ENCODE assay signal across 10 cellular contexts in genomic region chr6:47083586-47084047, GRCh38. TPM values are rescaled to one million over a fixed set of nuclear protein-coding genes. Genes with fewer than 3 reads are reported as not detected.
A peak's percentile ranks its signal among the peaks of the same experiment; 100 is the strongest.
DNase-seq lines count a peak whose midpoint lies in the region; ATAC-seq and TF ChIP-seq lines count a peak whose summit lies in the region.
"Had no signal": no experiment of that assay in that cellular context is flagged by ENCODE, and none has a peak within 500 bp of the region (broad histone marks: within the 10 kb centered on the region; RNA-seq: fewer than 3 reads in every experiment).

No MANE protein-coding gene starts in this region.

- no peak overlapping the region for H3K27ac Mint-ChIP-seq in T-helper 2 cell treated with Interferon-gamma antibody and Interleukin-4, amounts not matched to agents 5 μg/mL and 100 μg/mL, for 36 hours
- no peak overlapping the region for H3K27ac Mint-ChIP-seq in progenitor cell of endocrine pancreas
- H3K27ac Mint-ChIP-seq: naive thymus-derived CD4-positive, alpha-beta T cell had no signal

- H3K36me3 Mint-ChIP-seq in T-helper 2 cell treated with Interferon-gamma antibody and Interleukin-4, amounts not matched to agents 5 μg/mL and 100 μg/mL, for 36 hours (ENCODE audit: low read depth), result no peaks in the 10 kb centered on the region
- no peaks in the 10 kb centered on the region for H3K36me3 Mint-ChIP-seq in progenitor cell of endocrine pancreas (ENCODE audit: insufficient read depth)
- H3K36me3 Mint-ChIP-seq: naive thymus-derived CD4-positive, alpha-beta T cell had no signal

- no peak for DNase-seq in HEK293T (ENCODE audit: extremely low spot score)
- peak; percentile 94 for DNase-seq in left ventricle myocardium superior
- peak; percentile 52 for DNase-seq in stromal cell of bone marrow (ENCODE audit: low read depth)
- DNase-seq in NCI-H1048 (lab: John Stamatoyannopoulos, UW), result no peak
- no peak for DNase-seq in T-helper 2 cell treated with Interferon-gamma antibody and Interleukin-4, amounts not matched to agents 5 μg/mL and 100 μg/mL, for 36 hours (ENCODE audit: low spot score)
- no peak for DNase-seq in progenitor cell of endocrine pancreas (ENCODE audit: low spot score, unreplicated experiment)
- DNase-seq: activated CD4-positive, alpha-beta T cell treated with anti-CD3 and anti-CD28 coated beads, Interleukin-2, amount 50 U/mL, for 1 hour; naive thymus-derived CD4-positive, alpha-beta T cell had no signal

- no peaks in the 10 kb centered on the region for H3K4me1 Mint-ChIP-seq in T-helper 2 cell treated with Interferon-gamma antibody and Interleukin-4, amounts not matched to agents 5 μg/mL and 100 μg/mL, for 36 hours (ENCODE audit: low read depth)
- H3K4me1 Mint-ChIP-seq in progenitor cell of endocrine pancreas (ENCODE audit: low read depth), result peaks cover 5% of the 10 kb centered on the region
- H3K4me1 Mint-ChIP-seq: naive thymus-derived CD4-positive, alpha-beta T cell had no signal

- no peak for TF ChIP-seq CTCF in progenitor cell of endocrine pancreas (IDR thresholded peaks at IDR 0.05; ENCODE audit: unreplicated experiment)

- POLR2A ChIA-PET in HEK293T (lab: Yijun Ruan, JAX), result interaction anchor here (0.7 kb wide), 1 partner anchor 9 kb away, joined by 3 read pairs; no protein-coding TSS in a partner anchor

- H3K27me3 Mint-ChIP-seq in T-helper 2 cell treated with Interferon-gamma antibody and Interleukin-4, amounts not matched to agents 5 μg/mL and 100 μg/mL, for 36 hours (ENCODE audit: low read depth), result no peaks in the 10 kb centered on the region
- no peaks in the 10 kb centered on the region for H3K27me3 Mint-ChIP-seq in progenitor cell of endocrine pancreas

- peak; percentile 99 for ATAC-seq in SK-N-SH treated with all-trans-retinoic acid at 6 μM for 48 hours
- peak; percentile 98 for ATAC-seq in left ventricle myocardium superior
- ATAC-seq in HG03432 (IDR thresholded peaks at IDR 0.05; ENCODE audit: unreplicated experiment), result no peak
- ATAC-seq: naive thymus-derived CD4-positive, alpha-beta T cell had no signal

- H3K4me3 Mint-ChIP-seq in T-helper 2 cell treated with Interferon-gamma antibody and Interleukin-4, amounts not matched to agents 5 μg/mL and 100 μg/mL, for 36 hours, result no peak overlapping the region
- H3K4me3 Mint-ChIP-seq in progenitor cell of endocrine pancreas (ENCODE audit: low read depth), result no peak overlapping the region
- H3K4me3 Mint-ChIP-seq: naive thymus-derived CD4-positive, alpha-beta T cell had no signal

- H3K9me3 Mint-ChIP-seq in T-helper 2 cell treated with Interferon-gamma antibody and Interleukin-4, amounts not matched to agents 5 μg/mL and 100 μg/mL, for 36 hours, result no peaks in the 10 kb centered on the region
- H3K9me3 Mint-ChIP-seq in progenitor cell of endocrine pancreas (ENCODE audit: low read depth), result no peaks in the 10 kb centered on the region

- intact Hi-C loops in left ventricle myocardium superior (cut with micrococcal nuclease), result no loop called here

- CTCF ChIA-PET in HEK293T (lab: Yijun Ruan, JAX), result interaction anchor here (1.4 to 1.5 kb wide), 2 partner anchors 10 to 14 kb away, joined by 4 read pairs; no protein-coding TSS in a partner anchor

TF ChIP-seq in HEK293T, 16 proteins besides CTCF, POLR2A, EP300 and RAD21:
- peak; percentile 81 for TF ChIP-seq PKNOX1 (IDR thresholded peaks at IDR 0.05)
- TF ChIP-seq TARDBP (IDR thresholded peaks at IDR 0.05), result no peak

TF ChIP-seq in SK-N-SH treated with all-trans-retinoic acid at 6 μM for 48 hours, 23 proteins besides CTCF, POLR2A, EP300 and RAD21 (continues in another document):
- TF ChIP-seq TOX (CRISPR knock-in tag; IDR thresholded peaks at IDR 0.05; ENCODE audit: borderline replicate concordance) (peak; percentile 73), ZC3H10 (CRISPR knock-in tag; IDR thresholded peaks at IDR 0.05) (peak; percentile 67; the same call in 1 of the 2 replicates), POU6F1 (CRISPR knock-in tag; IDR thresholded peaks at IDR 0.05; ENCODE audit: borderline replicate concordance, low read depth) (0 out of 2 replicates have a peak, but pooled peaks have one; percentile 28), ARNTL (CRISPR knock-in tag; IDR thresholded peaks at IDR 0.05; ENCODE audit: borderline replicate concordance, low read depth) (no peak), ZFP3 (CRISPR knock-in tag; IDR thresholded peaks at IDR 0.05) (no peak), GLIS3 (CRISPR knock-in tag; IDR thresholded peaks at IDR 0.05) (0 out of 2 replicates have a peak, but pooled peaks have one; percentile 60), ZNF70 (CRISPR knock-in tag; IDR thresholded peaks at IDR 0.05) (no peak), RARB (CRISPR knock-in tag; IDR thresholded peaks at IDR 0.05) (0 out of 2 replicates have a peak, but pooled peaks have one; percentile 26), ESRRG (CRISPR knock-in tag; IDR thresholded peaks at IDR 0.05) (no peak), BACH2 (CRISPR knock-in tag; IDR thresholded peaks at IDR 0.05; ENCODE audit: borderline replicate concordance) (no peak), CSDC2 (CRISPR knock-in tag; IDR thresholded peaks at IDR 0.05) (no peak), PPARA (CRISPR knock-in tag; IDR thresholded peaks at IDR 0.05; ENCODE audit: borderline replicate concordance) (no peak), TSHZ2 (CRISPR knock-in tag; IDR thresholded peaks at IDR 0.05) (peak; percentile 99), CSRNP3 (CRISPR knock-in tag; IDR thresholded peaks at IDR 0.05) (no peak), OSR1 (CRISPR knock-in tag; IDR thresholded peaks at IDR 0.05) (no peak), PATZ1 (CRISPR knock-in tag; IDR thresholded peaks at IDR 0.05; ENCODE audit: borderline replicate concordance) (peak; percentile 43; the same call in 1 of the 2 replicates), TCF4 (CRISPR knock-in tag; IDR thresholded peaks at IDR 0.05; ENCODE audit: borderline replicate concordance) (peak; percentile 96)

RNA-seq across cellular contexts. Expression of gene ADGRF1, which starts 41.5 kb away (rescaled TPM):
- not detected for total RNA-seq in left ventricle myocardium superior
- 0.12 and 0.93 TPM in 2 replicates for total RNA-seq in progenitor cell of endocrine pancreas
- total RNA-seq: naive thymus-derived CD4-positive, alpha-beta T cell had no signal

Comparison
In these comparisons a context has a peak if more than half of its experiments do, and no peak if none do; other contexts are left out.
1. DNase-seq: peak in left ventricle myocardium superior (single experiment) and stromal cell of bone marrow (single experiment); none in HEK293T (single experiment), NCI-H1048 (single experiment), T-helper 2 cell treated with Interferon-gamma antibody and Interleukin-4, amounts not matched to agents 5 μg/mL and 100 μg/mL, for 36 hours (single experiment) and progenitor cell of endocrine pancreas (single experiment).